ENCODE assay signal across 17 cellular contexts in genomic region chr6:143742955-143743255, GRCh38.
DNase-seq lines count a peak whose midpoint lies in the region; ATAC-seq and TF ChIP-seq lines count a peak whose summit lies in the region.
"Had no signal": no experiment of that assay in that cellular context is flagged by ENCODE, and none has a peak within 500 bp of the region (broad histone marks: within the 10 kb centered on the region; RNA-seq: fewer than 3 reads in every experiment).

No MANE protein-coding gene starts in this region.

- no peak for TF ChIP-seq EP300 in gastroesophageal sphincter (IDR thresholded peaks at IDR 0.05)

- H3K4me3 Mint-ChIP-seq in T-helper 17 cell, result no peak overlapping the region
- no peak overlapping the region for H3K4me3 Mint-ChIP-seq in glutamatergic neuron (ENCODE audit: unreplicated experiment)
- H3K4me3 Mint-ChIP-seq: B cell; immature natural killer cell; stimulated activated naive CD8-positive, alpha-beta T cell treated with anti-CD3 and anti-CD28 coated beads, Interleukin-15, Interleukin-2, amounts not matched to agents 100 ng/mL and 50 ng/mL, for 24 hours had no signal

- peak overlapping the region in 1 of 2 donors; percentile 5 for H3K4me3 ChIP-seq in gastroesophageal sphincter
- no peak overlapping the region for H3K4me3 ChIP-seq in neutrophil (ENCODE audit: low read depth in 1 of 2, low read length in 1 of 2)
- no peak overlapping the region for H3K4me3 ChIP-seq in thyroid gland (replicated peaks in 1 of 3)

- peaks cover 22% of the 10 kb centered on the region for H3K4me1 Mint-ChIP-seq in T-helper 17 cell
- peaks cover 20% of the 10 kb centered on the region for H3K4me1 Mint-ChIP-seq in glutamatergic neuron (ENCODE audit: low read depth, unreplicated experiment)
- H3K4me1 Mint-ChIP-seq: B cell, immature natural killer cell had no signal

- WGBS in gastroesophageal sphincter (ENCODE audit: low coverage in 1 of 2), 2 donors, result 32 to 33% methylated on average over 3 of the region's 3 CpGs
- 56 to 64% methylated on average over 3 of the region's 3 CpGs for WGBS in thyroid gland, 2 donors

- H3K27me3 Mint-ChIP-seq in T-helper 17 cell (no peaks in the 10 kb centered on the region), glutamatergic neuron (ENCODE audit: unreplicated experiment) (peaks cover 4% of the 10 kb centered on the region)
- H3K27me3 Mint-ChIP-seq: B cell; stimulated activated naive CD8-positive, alpha-beta T cell treated with anti-CD3 and anti-CD28 coated beads, Interleukin-15, Interleukin-2, amounts not matched to agents 100 ng/mL and 50 ng/mL, for 24 hours had no signal

- intact Hi-C loops in thyroid gland (cut with DNase I), result no loop called here

- H3K9me3 Mint-ChIP-seq in glutamatergic neuron (ENCODE audit: unreplicated experiment), result no peaks in the 10 kb centered on the region
- H3K9me3 Mint-ChIP-seq: immature natural killer cell; stimulated activated naive CD8-positive, alpha-beta T cell treated with anti-CD3 and anti-CD28 coated beads, Interleukin-15, Interleukin-2, amounts not matched to agents 100 ng/mL and 50 ng/mL, for 24 hours had no signal

- peaks cover 2% of the 10 kb centered on the region for H3K36me3 Mint-ChIP-seq in T-helper 17 cell (ENCODE audit: low read depth)
- H3K36me3 Mint-ChIP-seq in glutamatergic neuron (ENCODE audit: unreplicated experiment), result no peaks in the 10 kb centered on the region
- H3K36me3 Mint-ChIP-seq: immature natural killer cell had no signal

- no peak for DNase-seq in T-helper 17 cell
- no peak for DNase-seq in thyroid gland
- no peak for DNase-seq in germinal center (ENCODE audit: low spot score)
- DNase-seq in NCI-H82 treated with DMSO at 0.1 percent for 48 hours (lab: John Stamatoyannopoulos, UW; ENCODE audit: unreplicated experiment), result no peak
- DNase-seq in glutamatergic neuron, result no peak
- DNase-seq in occipital lobe (lab: John Stamatoyannopoulos, UW), result no peak
- DNase-seq: activated gamma-delta T cell, GOT3, immature natural killer cell, Karpas-422, NCI-H1436, NCI-H510A had no signal

- ATAC-seq in T-helper 17 cell (no peak), gastroesophageal sphincter (no peak)

- H3K27me3 ChIP-seq in gastroesophageal sphincter (no peaks in the 10 kb centered on the region), neutrophil (no peaks in the 10 kb centered on the region), thyroid gland (no peaks in the 10 kb centered on the region)

- H3K27ac ChIP-seq in gastroesophageal sphincter (peak overlapping the region in 3 of 4 donors; percentile 64 to 72 (median 66)), neutrophil (peak overlapping the region; percentile 84), thyroid gland (peak overlapping the region; percentile 85 to 97 (median 89))
- H3K27ac ChIP-seq: VCaP had no signal

- H3K9me3 ChIP-seq in T-helper 17 cell (ENCODE audit: control insufficient read depth, low read length, poor library complexity, severe bottlenecking) (no peaks in the 10 kb centered on the region), gastroesophageal sphincter (no peaks in the 10 kb centered on the region), neutrophil (no peaks in the 10 kb centered on the region), thyroid gland (no peaks in the 10 kb centered on the region)

- TF ChIP-seq CTCF in gastroesophageal sphincter (IDR thresholded peaks at IDR 0.05), result no peak
- TF ChIP-seq CTCF in neutrophil (IDR thresholded peaks at IDR 0.05), result no peak
- no peak for TF ChIP-seq CTCF in thyroid gland (IDR thresholded peaks at IDR 0.05)
- no peak for TF ChIP-seq CTCF in glutamatergic neuron (IDR thresholded peaks at IDR 0.05; ENCODE audit: partially characterized antibody, unreplicated experiment)

- peak overlapping the region; percentile 12 for H3K27ac Mint-ChIP-seq in T-helper 17 cell
- no peak overlapping the region for H3K27ac Mint-ChIP-seq in glutamatergic neuron (ENCODE audit: unreplicated experiment)
- H3K27ac Mint-ChIP-seq: B cell; immature natural killer cell; stimulated activated naive CD8-positive, alpha-beta T cell treated with anti-CD3 and anti-CD28 coated beads, Interleukin-15, Interleukin-2, amounts not matched to agents 100 ng/mL and 50 ng/mL, for 24 hours had no signal

- H3K4me1 ChIP-seq in gastroesophageal sphincter (peaks cover 2 to 59% (median 32%) of the 10 kb centered on the region in 3 donors), neutrophil (ENCODE audit: control insufficient read depth in 1 of 2, insufficient read depth in 1 of 2, low read depth in 1 of 2, low read length in 1 of 2) (peaks cover 34 to 51% of the 10 kb centered on the region in 2 experiments), thyroid gland (peaks cover 49 to 60% of the 10 kb centered on the region in 2 donors)

- TF ChIP-seq POLR2A in gastroesophageal sphincter (IDR thresholded peaks at IDR 0.05) (no peak), thyroid gland (IDR thresholded peaks at IDR 0.05) (no peak)

- H3K36me3 ChIP-seq in gastroesophageal sphincter, result no peaks in the 10 kb centered on the region
- H3K36me3 ChIP-seq in neutrophil, result no peaks in the 10 kb centered on the region
- no peaks in the 10 kb centered on the region for H3K36me3 ChIP-seq in thyroid gland
